In genomic region chr1:1212780-1213152, GRCh38 we compare ENCODE assay signal across 1 cellular context.
TF ChIP-seq lines count a peak whose summit lies in the region.

No MANE protein-coding gene starts in this region.

TF ChIP-seq in IMR-90, 13 proteins besides CTCF, POLR2A, EP300 and RAD21 (continued from another document):
- TF ChIP-seq, protein P1, sequence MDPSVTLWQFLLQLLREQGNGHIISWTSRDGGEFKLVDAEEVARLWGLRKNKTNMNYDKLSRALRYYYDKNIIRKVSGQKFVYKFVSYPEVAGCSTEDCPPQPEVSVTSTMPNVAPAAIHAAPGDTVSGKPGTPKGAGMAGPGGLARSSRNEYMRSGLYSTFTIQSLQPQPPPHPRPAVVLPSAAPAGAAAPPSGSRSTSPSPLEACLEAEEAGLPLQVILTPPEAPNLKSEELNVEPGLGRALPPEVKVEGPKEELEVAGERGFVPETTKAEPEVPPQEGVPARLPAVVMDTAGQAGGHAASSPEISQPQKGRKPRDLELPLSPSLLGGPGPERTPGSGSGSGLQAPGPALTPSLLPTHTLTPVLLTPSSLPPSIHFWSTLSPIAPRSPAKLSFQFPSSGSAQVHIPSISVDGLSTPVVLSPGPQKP (IDR thresholded peaks at IDR 0.05; ENCODE audit: borderline replicate concordance, low read depth, low read length), result no peak
- TF ChIP-seq SMC3 (IDR thresholded peaks at IDR 0.05; ENCODE audit: low read depth, low read length) (no peak), RFX5 (IDR thresholded peaks at IDR 0.05; ENCODE audit: low read depth, low read length) (no peak), MAFK (IDR thresholded peaks at IDR 0.05; ENCODE audit: low read depth, low read length) (no peak), RCOR1 (IDR thresholded peaks at IDR 0.05; ENCODE audit: insufficient replicate concordance, low read length) (no peak), BHLHE40 (IDR thresholded peaks at IDR 0.05; ENCODE audit: low read depth, low read length) (no peak), CHD1 (IDR thresholded peaks at IDR 0.05; ENCODE audit: low read depth, low read length) (no peak), MAZ (IDR thresholded peaks at IDR 0.05; ENCODE audit: borderline replicate concordance, low read depth, low read length) (no peak), CEBPB (IDR thresholded peaks at IDR 0.05; ENCODE audit: low read depth, low read length) (no peak)
- TF ChIP-seq, protein P2, sequence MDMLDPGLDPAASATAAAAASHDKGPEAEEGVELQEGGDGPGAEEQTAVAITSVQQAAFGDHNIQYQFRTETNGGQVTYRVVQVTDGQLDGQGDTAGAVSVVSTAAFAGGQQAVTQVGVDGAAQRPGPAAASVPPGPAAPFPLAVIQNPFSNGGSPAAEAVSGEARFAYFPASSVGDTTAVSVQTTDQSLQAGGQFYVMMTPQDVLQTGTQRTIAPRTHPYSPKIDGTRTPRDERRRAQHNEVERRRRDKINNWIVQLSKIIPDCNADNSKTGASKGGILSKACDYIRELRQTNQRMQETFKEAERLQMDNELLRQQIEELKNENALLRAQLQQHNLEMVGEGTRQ (IDR thresholded peaks at IDR 0.05; ENCODE audit: low read depth, low read length), result no peak
